8 cellular contexts compared by ENCODE assay signal in genomic region chr16:15988268-15989013, GRCh38. TPM values are rescaled to one million over a fixed set of nuclear protein-coding genes. Genes with fewer than 3 reads are reported as not detected.
A peak's percentile ranks its signal among the peaks of the same experiment; 100 is the strongest.
DNase-seq lines count a peak whose midpoint lies in the region; ATAC-seq and TF ChIP-seq lines count a peak whose summit lies in the region.

No MANE protein-coding gene starts in this region.

- H3K27ac ChIP-seq in DND-41 (ENCODE audit: low read length) = peak overlapping the region; percentile 47; the same call in 1 of the 2 replicates
- peak overlapping the region; percentile 66 for H3K27ac ChIP-seq in endodermal cell (ENCODE audit: low read depth, low read length)
- H3K27ac ChIP-seq in neuronal stem cell (replicated peaks; ENCODE audit: low read length) = no peak overlapping the region

- TF ChIP-seq CTCF in DND-41 (IDR thresholded peaks at IDR 0.05; ENCODE audit: borderline replicate concordance, extremely low read depth, low read length, poor library complexity, severe bottlenecking) (no peak), endodermal cell (conservative IDR thresholded peaks at IDR 0.05) (no peak)

- peaks cover 2% of the 10 kb centered on the region for H3K79me1 ChIP-seq in neuronal stem cell (ENCODE audit: low read depth, low read length)

- 71 to 75% methylated on average over 4 to 5 of the region's 5 CpGs for WGBS in endodermal cell (ENCODE audit: insufficient coverage in 1 of 2, insufficient read length in 1 of 2), 2 experiments
- WGBS in neuronal stem cell (ENCODE audit: extremely low coverage in 2 of 2, insufficient read length in 2 of 2, insufficient replicate concordance in 1 of 2), 2 donors = no CpG with 5 or more reads among the region's 5 CpGs

- no peak overlapping the region for H2BK5ac ChIP-seq in neuronal stem cell (ENCODE audit: low read length)

- H4K8ac ChIP-seq in neuronal stem cell (ENCODE audit: low read depth, low read length) = no peak overlapping the region

- DNase-seq in DND-41 (no peak), NCI-H82 treated with DMSO at 0.1 percent for 48 hours (lab: John Stamatoyannopoulos, UW; ENCODE audit: unreplicated experiment) (peak; percentile 32), endodermal cell (peak; percentile 54), neuronal stem cell (ENCODE audit: low spot score) (no peak)
- no peak for DNase-seq in stimulated activated CD4-positive, alpha-beta T cell treated with anti-CD3 and anti-CD28 coated beads, Interleukin-1b, Interleukin-23, amount 100 ng/mL, for 48 hours

- H3K4me2 ChIP-seq in DND-41 (ENCODE audit: insufficient read depth, low read length) (no peak overlapping the region), neuronal stem cell (ENCODE audit: insufficient read depth, low read length, poor library complexity, severe bottlenecking) (no peak overlapping the region)

- H3K4me1 ChIP-seq in DND-41 (ENCODE audit: insufficient read depth, low read length) (no peaks in the 10 kb centered on the region), endodermal cell (ENCODE audit: control insufficient read depth, insufficient read depth, low read length) (no peaks in the 10 kb centered on the region), neuronal stem cell (ENCODE audit: control insufficient read depth in 2 of 2, insufficient read depth in 1 of 2, low read depth in 1 of 2, low read length in 2 of 2) (peaks cover 8 to 20% of the 10 kb centered on the region in 2 donors)

- H2AK5ac ChIP-seq in neuronal stem cell (ENCODE audit: low read depth, low read length) = no peak overlapping the region

- H3K18ac ChIP-seq in neuronal stem cell (ENCODE audit: low read length) = peak overlapping the region; percentile 23

- H2BK15ac ChIP-seq in neuronal stem cell (ENCODE audit: low read length) = no peak overlapping the region

- H3K27me3 ChIP-seq in DND-41 (ENCODE audit: insufficient read depth, low read length, poor library complexity) = no peaks in the 10 kb centered on the region
- no peaks in the 10 kb centered on the region for H3K27me3 ChIP-seq in endodermal cell (ENCODE audit: control insufficient read depth, insufficient read depth, low read length, poor library complexity, severe bottlenecking)
- H3K27me3 ChIP-seq in neuronal stem cell (ENCODE audit: control insufficient read depth in 3 of 3, insufficient read depth in 3 of 3, low read depth in 1 of 3, low read length in 3 of 3) = no peaks in the 10 kb centered on the region

- H3K9ac ChIP-seq in DND-41 (ENCODE audit: low read depth, low read length) (no peak overlapping the region), endodermal cell (ENCODE audit: extremely low read depth, low read length, poor library complexity, severe bottlenecking) (no peak overlapping the region), neuronal stem cell (ENCODE audit: low read depth, low read length, poor library complexity) (no peak overlapping the region)

- no peaks in the 10 kb centered on the region for H3K9me3 ChIP-seq in DND-41 (ENCODE audit: insufficient read depth, low read length, severe bottlenecking)
- no peaks in the 10 kb centered on the region for H3K9me3 ChIP-seq in endodermal cell (ENCODE audit: control insufficient read depth, low read length)
- no peaks in the 10 kb centered on the region for H3K9me3 ChIP-seq in neuronal stem cell (replicated peaks in 1 of 2; ENCODE audit: control insufficient read depth in 2 of 2, insufficient read depth in 1 of 2, low read depth in 1 of 2, low read length in 2 of 2)

- H4K91ac ChIP-seq in neuronal stem cell (ENCODE audit: low read depth, low read length, poor library complexity) = no peak overlapping the region

- H3K79me2 ChIP-seq in DND-41 (ENCODE audit: insufficient read depth, low read length) = peaks cover 94% of the 10 kb centered on the region

- no peak overlapping the region for H3K4me3 Mint-ChIP-seq in endodermal cell

- no peak overlapping the region for H3K14ac ChIP-seq in neuronal stem cell (ENCODE audit: low read length)

- peaks cover 20% of the 10 kb centered on the region for H3K36me3 Mint-ChIP-seq in endodermal cell (ENCODE audit: low read depth)

- H3K4me3 ChIP-seq in DND-41 (ENCODE audit: low read depth in 1 of 2, low read length in 2 of 2) = no peak overlapping the region
- no peak overlapping the region for H3K4me3 ChIP-seq in endodermal cell (ENCODE audit: low read length)
- H3K4me3 ChIP-seq in neuronal stem cell (ENCODE audit: low read length in 2 of 2) = no peak overlapping the region

- H4K20me1 ChIP-seq in DND-41 (ENCODE audit: insufficient read depth, low read length) = peaks cover 68% of the 10 kb centered on the region

- H3K27ac Mint-ChIP-seq in endodermal cell = peak overlapping the region; percentile 18

- no peak overlapping the region for H3K23ac ChIP-seq in neuronal stem cell (ENCODE audit: low read depth, low read length, poor library complexity)

- no peaks in the 10 kb centered on the region for H3K27me3 Mint-ChIP-seq in endodermal cell (ENCODE audit: insufficient read depth)

- ATAC-seq in DND-41 (ENCODE audit: insufficient read depth, low read depth) = no peak
- no peak for ATAC-seq in GM21723 (IDR thresholded peaks at IDR 0.05; ENCODE audit: unreplicated experiment)
- no peak for ATAC-seq in HG02885 (IDR thresholded peaks at IDR 0.05; ENCODE audit: poor library complexity, unreplicated experiment)
- ATAC-seq in esophagus mucosa = no peak

- H3K4ac ChIP-seq in neuronal stem cell (ENCODE audit: low read length) = no peak overlapping the region

- H3K9me3 Mint-ChIP-seq in endodermal cell = peaks cover 8% of the 10 kb centered on the region

- H2BK12ac ChIP-seq in neuronal stem cell (ENCODE audit: low read length) = no peak overlapping the region

- H2BK120ac ChIP-seq in neuronal stem cell (ENCODE audit: low read depth, low read length) = no peak overlapping the region

- H3K36me3 ChIP-seq in DND-41 (ENCODE audit: insufficient read depth, low read length) = peaks cover 19% of the 10 kb centered on the region
- H3K36me3 ChIP-seq in endodermal cell (ENCODE audit: control insufficient read depth, insufficient read depth, low read length) = peaks cover 5% of the 10 kb centered on the region
- H3K36me3 ChIP-seq in neuronal stem cell (replicated peaks in 1 of 2; ENCODE audit: control insufficient read depth in 2 of 2, insufficient read depth in 2 of 2, low read length in 2 of 2) = no peaks in the 10 kb centered on the region

- no peak overlapping the region for H2AFZ ChIP-seq in DND-41 (ENCODE audit: low read depth, low read length)
- no peak overlapping the region for H2AFZ ChIP-seq in neuronal stem cell (ENCODE audit: low read length)

- H3K4me1 Mint-ChIP-seq in endodermal cell = peaks cover 20% of the 10 kb centered on the region

RNA-seq across cellular contexts. Expression of gene ABCC1, which starts 39.0 kb away (rescaled TPM):
- total RNA-seq in endodermal cell (10 to 100 TPM; 47.1 to 51.2 TPM), esophagus mucosa (33.9 TPM)
- 32.4 TPM for polyA plus RNA-seq in endodermal cell (2013, experiment 1 of 2)
- 31.2 TPM for polyA plus RNA-seq in endodermal cell (2013, experiment 2 of 2)
- 19.1 TPM for polyA plus RNA-seq in neuronal stem cell (2013, experiment 1 of 2)
- polyA plus RNA-seq in neuronal stem cell (2013, experiment 2 of 2) = 19.6 TPM

Comparison
In these comparisons a context has a peak if more than half of its experiments do, and no peak if none do; other contexts are left out.
1. DNase-seq: peak in NCI-H82 treated with DMSO at 0.1 percent for 48 hours (single experiment) and endodermal cell (single experiment); none in DND-41 (single experiment), neuronal stem cell (single experiment) and stimulated activated CD4-positive, alpha-beta T cell treated with anti-CD3 and anti-CD28 coated beads, Interleukin-1b, Interleukin-23, amount 100 ng/mL, for 48 hours (single experiment).